ENCODE assay signal across 21 cellular contexts in the genomic region with DNA sequence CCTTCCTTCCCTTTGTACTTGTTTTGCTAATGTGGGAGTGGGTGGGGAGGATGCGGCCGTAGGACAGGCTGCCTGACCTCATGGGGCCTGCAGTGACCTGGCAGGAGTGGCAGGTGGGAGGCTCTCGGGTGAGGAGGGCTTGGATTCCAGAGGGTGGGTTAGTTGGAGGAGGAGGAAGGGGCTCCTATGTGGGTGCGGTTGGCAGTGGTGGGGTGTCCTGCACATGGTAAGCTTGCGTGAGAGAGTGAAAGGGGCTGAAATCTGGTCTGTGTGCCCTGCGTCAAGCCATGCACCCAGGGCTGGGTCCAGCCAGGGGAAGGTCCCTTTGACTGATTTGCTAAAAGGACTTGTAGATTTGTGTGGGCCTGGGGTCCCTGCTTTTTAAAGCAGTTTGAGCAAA.
A peak's percentile ranks its signal among the peaks of the same experiment; 100 is the strongest.
DNase-seq lines count a peak whose midpoint lies in the region; ATAC-seq and TF ChIP-seq lines count a peak whose summit lies in the region.
"Had no signal": no experiment of that assay in that cellular context is flagged by ENCODE, and none has a peak within 500 bp of the region (broad histone marks: within the 10 kb centered on the region; RNA-seq: fewer than 3 reads in every experiment).

No MANE protein-coding gene starts in this region.

- CTCF ChIA-PET in activated CD4-positive, alpha-beta T cell treated with anti-CD3 and anti-CD28 coated beads, Interleukin-2, amount 10 ng/mL, durations not matched to agents 7 days and 5 days (lab: Charles Lee) = no interaction called here
- CTCF ChIA-PET in activated CD4-positive, alpha-beta T cell treated with anti-CD3 and anti-CD28 coated beads for 36 hours (lab: Charles Lee) = no interaction called here
- CTCF ChIA-PET in CD4-positive, alpha-beta T cell (lab: Charles Lee) = no interaction called here

- H3K27ac Mint-ChIP-seq in activated CD4-positive, alpha-beta T cell treated with anti-CD3 and anti-CD28 coated beads, Interleukin-2, amount 10 ng/mL, durations not matched to agents 7 days and 5 days = peak overlapping the region; percentile 32
- no peak overlapping the region for H3K27ac Mint-ChIP-seq in activated CD4-positive, alpha-beta T cell treated with anti-CD3 and anti-CD28 coated beads for 36 hours
- peak overlapping the region; percentile 9 for H3K27ac Mint-ChIP-seq in CD4-positive, alpha-beta T cell
- H3K27ac Mint-ChIP-seq in central memory CD8-positive, alpha-beta T cell (ENCODE audit: low read depth) = peak overlapping the region; percentile 84
- H3K27ac Mint-ChIP-seq in neural crest cell (ENCODE audit: unreplicated experiment) = peak overlapping the region; percentile 68

- intact Hi-C loops in activated CD4-positive, alpha-beta T cell treated with anti-CD3 and anti-CD28 coated beads for 36 hours (cut with DNase I, micrococcal nuclease) = no loop called here
- intact Hi-C loops in CD4-positive, alpha-beta T cell (cut with DNase I, micrococcal nuclease) = no loop called here

- H3K27ac ChIP-seq in CD4-positive, alpha-beta T cell (ENCODE audit: low read depth, low read length) = no peak overlapping the region
- H3K27ac ChIP-seq: 22Rv1 had no signal

- no peaks in the 10 kb centered on the region for H3K9me3 ChIP-seq in CD4-positive, alpha-beta T cell (ENCODE audit: control insufficient read depth, low read length)
- H3K9me3 ChIP-seq: Caco-2 had no signal

- peaks cover 18% of the 10 kb centered on the region for H3K4me1 Mint-ChIP-seq in activated CD4-positive, alpha-beta T cell treated with anti-CD3 and anti-CD28 coated beads, Interleukin-2, amount 10 ng/mL, durations not matched to agents 7 days and 5 days
- H3K4me1 Mint-ChIP-seq in activated CD4-positive, alpha-beta T cell treated with anti-CD3 and anti-CD28 coated beads for 36 hours = no peaks in the 10 kb centered on the region
- no peaks in the 10 kb centered on the region for H3K4me1 Mint-ChIP-seq in CD4-positive, alpha-beta T cell (ENCODE audit: low read depth)
- peaks cover 44% of the 10 kb centered on the region for H3K4me1 Mint-ChIP-seq in central memory CD8-positive, alpha-beta T cell
- H3K4me1 Mint-ChIP-seq in neural crest cell = peaks cover 3% of the 10 kb centered on the region

- TF ChIP-seq CTCF in CD4-positive, alpha-beta T cell (IDR thresholded peaks at IDR 0.05) = no peak
- TF ChIP-seq CTCF in neural crest cell (conservative IDR thresholded peaks at IDR 0.05) = no peak

- no peaks in the 10 kb centered on the region for H3K27me3 ChIP-seq in CD4-positive, alpha-beta T cell (ENCODE audit: control insufficient read depth, insufficient read depth, low read length)

- DNase-seq in activated CD4-positive, alpha-beta T cell treated with anti-CD3 and anti-CD28 coated beads, Interleukin-2, amount 10 ng/mL, durations not matched to agents 7 days and 5 days = no peak
- no peak for DNase-seq in activated CD4-positive, alpha-beta T cell treated with anti-CD3 and anti-CD28 coated beads for 36 hours
- no peak for DNase-seq in CD4-positive, alpha-beta T cell
- DNase-seq in central memory CD8-positive, alpha-beta T cell (ENCODE audit: low spot score in 2 of 2) = no peak
- DNase-seq in neural crest cell (ENCODE audit: low read depth, low spot score) = no peak
- DNase-seq in islet precursor cell = no peak
- DNase-seq: AML-193; Caco-2; CD4-positive, CD25-positive, alpha-beta regulatory T cell; DMS153; GDM1; NCI-H1105; NCI-H2081; NCI-H2171 treated with DMSO at 0.1 percent for 48 hours; NCI-H446; NCI-H526 treated with DMSO at 0.1 percent for 48 hours had no signal

- POLR2A ChIA-PET in activated CD4-positive, alpha-beta T cell treated with anti-CD3 and anti-CD28 coated beads, Interleukin-2, amount 10 ng/mL, durations not matched to agents 7 days and 5 days (lab: Charles Lee) = no interaction called here
- POLR2A ChIA-PET in activated CD4-positive, alpha-beta T cell treated with anti-CD3 and anti-CD28 coated beads for 36 hours (lab: Charles Lee) = no interaction called here
- POLR2A ChIA-PET in CD4-positive, alpha-beta T cell (lab: Charles Lee) = no interaction called here

- no peak overlapping the region for H3K4me3 Mint-ChIP-seq in activated CD4-positive, alpha-beta T cell treated with anti-CD3 and anti-CD28 coated beads, Interleukin-2, amount 10 ng/mL, durations not matched to agents 7 days and 5 days
- H3K4me3 Mint-ChIP-seq in activated CD4-positive, alpha-beta T cell treated with anti-CD3 and anti-CD28 coated beads for 36 hours = no peak overlapping the region
- H3K4me3 Mint-ChIP-seq in CD4-positive, alpha-beta T cell = no peak overlapping the region
- H3K4me3 Mint-ChIP-seq in central memory CD8-positive, alpha-beta T cell = no peak overlapping the region
- H3K4me3 Mint-ChIP-seq in neural crest cell = no peak overlapping the region
- H3K4me3 Mint-ChIP-seq: CD4-positive, CD25-positive, alpha-beta regulatory T cell had no signal

- H3K36me3 Mint-ChIP-seq in activated CD4-positive, alpha-beta T cell treated with anti-CD3 and anti-CD28 coated beads, Interleukin-2, amount 10 ng/mL, durations not matched to agents 7 days and 5 days (ENCODE audit: low read depth) = peaks cover 73% of the 10 kb centered on the region
- H3K36me3 Mint-ChIP-seq in activated CD4-positive, alpha-beta T cell treated with anti-CD3 and anti-CD28 coated beads for 36 hours (ENCODE audit: low read depth) = peaks cover 28% of the 10 kb centered on the region
- H3K36me3 Mint-ChIP-seq in CD4-positive, alpha-beta T cell (ENCODE audit: low read depth) = peaks cover 96% of the 10 kb centered on the region
- H3K36me3 Mint-ChIP-seq in central memory CD8-positive, alpha-beta T cell (ENCODE audit: insufficient read depth) = peaks cover 52% of the 10 kb centered on the region
- peaks cover 16% of the 10 kb centered on the region for H3K36me3 Mint-ChIP-seq in neural crest cell (ENCODE audit: low read depth)

- H3K27me3 Mint-ChIP-seq in activated CD4-positive, alpha-beta T cell treated with anti-CD3 and anti-CD28 coated beads, Interleukin-2, amount 10 ng/mL, durations not matched to agents 7 days and 5 days = no peaks in the 10 kb centered on the region
- no peaks in the 10 kb centered on the region for H3K27me3 Mint-ChIP-seq in activated CD4-positive, alpha-beta T cell treated with anti-CD3 and anti-CD28 coated beads for 36 hours
- H3K27me3 Mint-ChIP-seq in CD4-positive, alpha-beta T cell = no peaks in the 10 kb centered on the region
- no peaks in the 10 kb centered on the region for H3K27me3 Mint-ChIP-seq in central memory CD8-positive, alpha-beta T cell
- H3K27me3 Mint-ChIP-seq in neural crest cell (ENCODE audit: low read depth) = no peaks in the 10 kb centered on the region
- H3K27me3 Mint-ChIP-seq: CD4-positive, CD25-positive, alpha-beta regulatory T cell had no signal

- no peaks in the 10 kb centered on the region for H3K9me3 Mint-ChIP-seq in activated CD4-positive, alpha-beta T cell treated with anti-CD3 and anti-CD28 coated beads, Interleukin-2, amount 10 ng/mL, durations not matched to agents 7 days and 5 days
- no peaks in the 10 kb centered on the region for H3K9me3 Mint-ChIP-seq in activated CD4-positive, alpha-beta T cell treated with anti-CD3 and anti-CD28 coated beads for 36 hours (ENCODE audit: low read depth)
- H3K9me3 Mint-ChIP-seq in CD4-positive, alpha-beta T cell = no peaks in the 10 kb centered on the region
- no peaks in the 10 kb centered on the region for H3K9me3 Mint-ChIP-seq in central memory CD8-positive, alpha-beta T cell
- no peaks in the 10 kb centered on the region for H3K9me3 Mint-ChIP-seq in neural crest cell
- H3K9me3 Mint-ChIP-seq: CD4-positive, CD25-positive, alpha-beta regulatory T cell had no signal

- ATAC-seq in activated CD4-positive, alpha-beta T cell treated with anti-CD3 and anti-CD28 coated beads for 36 hours = no peak
- ATAC-seq in CD4-positive, alpha-beta T cell (ENCODE audit: poor library complexity) = no peak
- ATAC-seq in central memory CD8-positive, alpha-beta T cell (replicated peaks; ENCODE audit: extremely low read depth, poor library complexity, severe bottlenecking) = no peak
- ATAC-seq in HG03460 (IDR thresholded peaks at IDR 0.05; ENCODE audit: unreplicated experiment) = no peak
- ATAC-seq in HG03354 (IDR thresholded peaks at IDR 0.05; ENCODE audit: poor library complexity, severe bottlenecking, unreplicated experiment) = no peak
- ATAC-seq: HCT116, Panc1 had no signal
